In genomic region chr20:46076806-46077205, GRCh38 we compare ENCODE assay signal across 30 cellular contexts. TPM values are rescaled to one million over a fixed set of nuclear protein-coding genes. Genes with fewer than 3 reads are reported as not detected.
"Had no signal": no experiment of that assay in that cellular context is flagged by ENCODE, and none has a peak within 500 bp of the region (broad histone marks: within the 10 kb centered on the region; RNA-seq: fewer than 3 reads in every experiment).

No MANE protein-coding gene starts in this region.

- H3K9me3 Mint-ChIP-seq: activated CD4-positive, alpha-beta T cell treated with anti-CD3 and anti-CD28 coated beads, Interleukin-2, amount 10 ng/mL, durations not matched to agents 7 days and 5 days; activated naive CD4-positive, alpha-beta T cell treated with anti-CD3 and anti-CD28 coated beads for 36 hours; activated naive CD4-positive, alpha-beta T cell treated with anti-CD3 and anti-CD28 coated beads, Interleukin-2, amount 50 U/mL, for 72 hours; activated T-cell treated with anti-CD3 and anti-CD28 coated beads, Interleukin-2, amount 50 U/mL, for 24 hours; T-helper 1 cell treated with Interleukin-12 subunit alpha and Interleukin-12 subunit beta and Interleukin-4 antibody, amounts not matched to agents 30 μg/mL and 1 μg/mL, for 36 hours; T-helper 2 cell treated with Interferon-gamma antibody and Interleukin-4, amounts not matched to agents 5 μg/mL and 100 μg/mL, for 36 hours had no signal

- H3K9me3 ChIP-seq: adrenal gland, body of pancreas, breast epithelium, Peyer's patch, SJSA1, SK-N-SH had no signal

- H3K9me2 ChIP-seq: SK-N-SH had no signal

- H3K27me3 Mint-ChIP-seq: activated CD4-positive, alpha-beta T cell treated with anti-CD3 and anti-CD28 coated beads for 36 hours; activated CD4-positive, alpha-beta T cell treated with anti-CD3 and anti-CD28 coated beads, Interleukin-2, amount 10 ng/mL, durations not matched to agents 7 days and 5 days; activated T-cell treated with anti-CD3 and anti-CD28 coated beads, Interleukin-2, amount 50 U/mL, for 24 hours had no signal

- H3K4me2 ChIP-seq: KMS-11, SK-N-SH had no signal

- H3K27ac Mint-ChIP-seq: activated CD4-positive, alpha-beta T cell treated with anti-CD3 and anti-CD28 coated beads for 36 hours; activated CD4-positive, alpha-beta T cell treated with anti-CD3 and anti-CD28 coated beads, Interleukin-2, amount 10 ng/mL, durations not matched to agents 7 days and 5 days; activated CD8-positive, alpha-beta T cell treated with anti-CD3 and anti-CD28 coated beads, Interleukin-2, amount 10 ng/mL, durations not matched to agents 7 days and 5 days; activated naive CD4-positive, alpha-beta T cell treated with anti-CD3 and anti-CD28 coated beads for 36 hours; activated naive CD4-positive, alpha-beta T cell treated with anti-CD3 and anti-CD28 coated beads, Interleukin-2, amount 50 U/mL, for 72 hours; activated T-cell treated with anti-CD3 and anti-CD28 coated beads, Interleukin-2, amount 50 U/mL, for 24 hours; T-helper 1 cell treated with Interleukin-12 subunit alpha and Interleukin-12 subunit beta and Interleukin-4 antibody, amounts not matched to agents 30 μg/mL and 1 μg/mL, for 36 hours; T-helper 2 cell treated with Interferon-gamma antibody and Interleukin-4, amounts not matched to agents 5 μg/mL and 100 μg/mL, for 36 hours had no signal

- H3K27ac ChIP-seq: adrenal gland, body of pancreas, breast epithelium, KMS-11, Peyer's patch, SJSA1 had no signal

- H3K36me3 Mint-ChIP-seq: activated naive CD4-positive, alpha-beta T cell treated with anti-CD3 and anti-CD28 coated beads, Interleukin-2, amount 50 U/mL, for 72 hours had no signal

- H3K4me3 Mint-ChIP-seq: activated CD4-positive, alpha-beta T cell treated with anti-CD3 and anti-CD28 coated beads for 36 hours; activated CD4-positive, alpha-beta T cell treated with anti-CD3 and anti-CD28 coated beads, Interleukin-2, amount 10 ng/mL, durations not matched to agents 7 days and 5 days; activated CD8-positive, alpha-beta T cell treated with anti-CD3 and anti-CD28 coated beads, Interleukin-2, amount 10 ng/mL, durations not matched to agents 7 days and 5 days; activated naive CD4-positive, alpha-beta T cell treated with anti-CD3 and anti-CD28 coated beads for 36 hours; activated T-cell treated with anti-CD3 and anti-CD28 coated beads, Interleukin-2, amount 50 U/mL, for 24 hours; T-helper 1 cell treated with Interleukin-12 subunit alpha and Interleukin-12 subunit beta and Interleukin-4 antibody, amounts not matched to agents 30 μg/mL and 1 μg/mL, for 36 hours; T-helper 2 cell treated with Interferon-gamma antibody and Interleukin-4, amounts not matched to agents 5 μg/mL and 100 μg/mL, for 36 hours had no signal

- H3K4me3 ChIP-seq: adrenal gland, body of pancreas, breast epithelium, Peyer's patch, SJSA1 had no signal

- ATAC-seq: activated CD4-positive, alpha-beta T cell treated with anti-CD3 and anti-CD28 coated beads for 36 hours; activated CD4-positive, CD25-positive, alpha-beta regulatory T cell treated with anti-CD3 and anti-CD28 coated beads, Interleukin-2, amount 50 U/mL, for 24 hours; activated CD8-positive, alpha-beta T cell treated with anti-CD3 and anti-CD28 coated beads, Interleukin-2, amount 10 ng/mL, durations not matched to agents 7 days and 5 days; activated naive CD4-positive, alpha-beta T cell treated with anti-CD3 and anti-CD28 coated beads, Interleukin-2, amount 50 U/mL, for 72 hours; body of pancreas; PC-3 had no signal

- H3K36me3 ChIP-seq: breast epithelium had no signal

- H3K4me1 ChIP-seq: Peyer's patch had no signal

- H3K27me3 ChIP-seq: adrenal gland, body of pancreas, breast epithelium, Peyer's patch, SJSA1 had no signal

- DNase-seq: activated CD4-positive, alpha-beta T cell treated with anti-CD3 and anti-CD28 coated beads for 36 hours; activated CD4-positive, alpha-beta T cell treated with anti-CD3 and anti-CD28 coated beads, Interleukin-2, amount 10 ng/mL, durations not matched to agents 7 days and 5 days; activated CD4-positive, alpha-beta T cell treated with anti-CD3 and anti-CD28 coated beads, Interleukin-2, amount 50 U/mL, for 48 hours; activated CD8-positive, alpha-beta T cell treated with anti-CD3 and anti-CD28 coated beads, Interleukin-2, amount 10 ng/mL, durations not matched to agents 7 days and 5 days; activated gamma-delta T cell treated with Interleukin-2 at 50 U/mL for 16 hours; activated naive CD4-positive, alpha-beta T cell treated with anti-CD3 and anti-CD28 coated beads for 36 hours; activated T-cell treated with anti-CD3 and anti-CD28 coated beads, Interleukin-2, amount 50 U/mL, for 24 hours; adrenal gland; body of pancreas; MM.1S; MV-4-11; NCI-H1092; NCI-H1436 treated with DMSO at 0.1 percent for 48 hours; NCI-H1694 treated with DMSO at 0.1 percent for 48 hours; NCI-H2029; NCI-H345; NCI-H524 treated with DMSO at 0.1 percent for 48 hours; PC-3; Peyer's patch; RPMI8226; SHP77 treated with DMSO at 0.1 percent for 48 hours; SK-N-SH had no signal

RNA-seq across cellular contexts. Expression of gene CD40, which starts 41.3 kb away (rescaled TPM):
- polyA plus RNA-seq: SK-N-SH had no signal

RNA-seq across cellular contexts. Expression of gene SLC12A5, which starts 47.8 kb away (rescaled TPM):
- total RNA-seq: activated naive CD4-positive, alpha-beta T cell treated with anti-CD3 and anti-CD28 coated beads for 36 hours; body of pancreas; NCI-H460; Peyer's patch; SJSA1 had no signal
